Comparison of ENCODE assay signal across 9 cellular contexts in the genomic region with DNA sequence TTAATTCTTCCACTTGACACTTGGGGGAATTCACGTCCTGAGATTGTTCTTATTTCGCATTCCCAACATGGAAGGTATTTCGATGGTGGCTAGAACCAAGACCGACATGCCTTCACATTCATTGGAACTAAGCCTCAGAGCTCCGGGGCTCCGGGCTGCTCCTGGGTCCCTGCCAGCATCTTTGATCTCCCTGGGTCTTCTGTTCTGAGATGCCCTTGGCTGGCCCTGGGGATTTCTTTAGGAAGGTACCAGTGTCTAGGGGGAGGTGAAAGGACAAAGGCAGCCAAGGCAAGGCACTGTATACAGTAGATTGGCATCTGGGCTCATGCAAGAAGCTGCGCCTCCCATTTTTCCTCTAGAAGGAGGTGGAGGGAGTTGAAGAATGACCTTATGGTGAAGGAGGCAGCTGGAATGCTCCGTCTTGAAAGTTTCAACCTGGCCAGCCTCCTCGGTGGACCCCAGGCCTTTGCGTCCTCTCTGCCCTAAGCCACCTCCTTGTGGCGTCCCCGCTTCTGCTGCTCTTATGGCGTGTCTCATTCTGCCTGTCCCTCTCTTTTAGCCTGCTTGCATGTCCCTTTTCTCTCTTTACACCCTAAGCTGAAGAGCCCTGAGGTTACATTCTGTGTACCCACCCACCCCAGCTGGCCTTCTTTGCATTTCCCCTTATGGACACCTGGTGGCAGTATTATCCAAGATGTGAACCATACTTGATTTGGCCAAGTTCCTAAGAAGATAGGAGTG.
DNase-seq lines count a peak whose midpoint lies in the region; ATAC-seq and TF ChIP-seq lines count a peak whose summit lies in the region.
"Had no signal": no experiment of that assay in that cellular context is flagged by ENCODE, and none has a peak within 500 bp of the region (broad histone marks: within the 10 kb centered on the region; RNA-seq: fewer than 3 reads in every experiment).

No MANE protein-coding gene starts in this region.

- no peaks in the 10 kb centered on the region for H3K36me3 Mint-ChIP-seq in activated B cell treated with CpG ODN at 0.5 μM for 24 hours (ENCODE audit: low read depth)

- intact Hi-C loops in activated B cell treated with CpG ODN at 0.5 μM for 24 hours (cut with micrococcal nuclease) (loop anchor here (5.0 kb wide), 1 partner anchor 1047 kb away; no protein-coding TSS in a partner anchor), heart left ventricle (cut with DNase I) (loop anchor here in 1 of 10 donors (10.0 kb wide), 1 partner anchor 1224 kb away; no protein-coding TSS in a partner anchor)

- H3K9me3 ChIP-seq in heart left ventricle (no peaks in the 10 kb centered on the region), smooth muscle cell (replicated peaks; ENCODE audit: low read depth) (no peaks in the 10 kb centered on the region)
- H3K9me3 ChIP-seq: SJSA1 had no signal

- ATAC-seq in activated B cell treated with CpG ODN at 0.5 μM for 24 hours (ENCODE audit: low read depth) = peak; percentile 28
- ATAC-seq in heart left ventricle = peak in 3 of 4 donors; percentile 38 to 61 (median 59)
- ATAC-seq in HG03097 (IDR thresholded peaks at IDR 0.05; ENCODE audit: low FRiP score, unreplicated experiment) = no peak
- ATAC-seq in HG03442 (IDR thresholded peaks at IDR 0.05; ENCODE audit: unreplicated experiment) = no peak

- no peaks in the 10 kb centered on the region for H3K9me3 Mint-ChIP-seq in activated B cell treated with CpG ODN at 0.5 μM for 24 hours

- no peak for TF ChIP-seq POLR2A in heart left ventricle (IDR thresholded peaks at IDR 0.05)

- POLR2A ChIA-PET in activated B cell treated with CpG ODN at 0.5 μM for 24 hours (lab: Charles Lee) = no interaction called here

- no peak overlapping the region for H2AFZ ChIP-seq in smooth muscle cell (ENCODE audit: low read depth)

- H3K4me1 Mint-ChIP-seq in activated B cell treated with CpG ODN at 0.5 μM for 24 hours = no peaks in the 10 kb centered on the region

- in situ Hi-C loops in GM13976 (cut with MboI; ENCODE audit: low sequenced_read_pairs, unreplicated experiment) = loop anchor here (25.0 kb wide), 1 partner anchor 607 kb away; a partner anchor contains a TSS

- no peaks in the 10 kb centered on the region for H3F3A ChIP-seq in smooth muscle cell (ENCODE audit: low read depth)

- H3K9ac ChIP-seq in smooth muscle cell (ENCODE audit: low read depth) = no peak overlapping the region

- DNase-seq in CD1c-positive myeloid dendritic cell (ENCODE audit: extremely low spot score) (peak; percentile 50), GM13976 (ENCODE audit: low spot score) (peak; percentile 75), NCI-H1694 treated with DMSO at 0.1 percent for 48 hours (lab: John Stamatoyannopoulos, UW) (peak; percentile 38), activated B cell treated with CpG ODN at 0.5 μM for 24 hours (no peak), heart left ventricle (no peak), smooth muscle cell (lab: John Stamatoyannopoulos, UW; ENCODE audit: unreplicated experiment) (no peak)

- H3K27ac ChIP-seq in heart left ventricle (no peak overlapping the region), smooth muscle cell (ENCODE audit: low read depth) (no peak overlapping the region)
- H3K27ac ChIP-seq: SJSA1 had no signal

- H3K4me1 ChIP-seq in heart left ventricle (no peaks in the 10 kb centered on the region), smooth muscle cell (ENCODE audit: low read depth) (no peaks in the 10 kb centered on the region)
- H3K4me1 ChIP-seq: SJSA1 had no signal

- CTCF ChIA-PET in activated B cell treated with CpG ODN at 0.5 μM for 24 hours (lab: Charles Lee) = interaction anchor here (0.6 to 1.2 kb wide), 3 partner anchors 593 to 1120 kb away, joined by 3 to 4 read pairs (median 3); no protein-coding TSS in a partner anchor

- no peaks in the 10 kb centered on the region for H3K27me3 ChIP-seq in heart left ventricle
- H3K27me3 ChIP-seq in smooth muscle cell (ENCODE audit: low read depth) = no peaks in the 10 kb centered on the region
- H3K27me3 ChIP-seq: SJSA1 had no signal

- no peak overlapping the region for H3K27ac Mint-ChIP-seq in activated B cell treated with CpG ODN at 0.5 μM for 24 hours

- no peak overlapping the region for H3K4me2 ChIP-seq in smooth muscle cell

- TF ChIP-seq CTCF in GM13976 (IDR thresholded peaks at IDR 0.05; ENCODE audit: borderline replicate concordance, control extremely low read depth, extremely low read depth, insufficient read depth, missing control alignments) = peak; percentile 43
- TF ChIP-seq CTCF in activated B cell treated with CpG ODN at 0.5 μM for 24 hours (IDR thresholded peaks at IDR 0.05) = no peak
- TF ChIP-seq CTCF in heart left ventricle (IDR thresholded peaks at IDR 0.05) = peak; percentile 47 to 73 (median 62)
- TF ChIP-seq CTCF in smooth muscle cell (IDR thresholded peaks at IDR 0.05; ENCODE audit: borderline replicate concordance, insufficient read depth, poor library complexity, severe bottlenecking) = peak; percentile 67

- peaks cover 24% of the 10 kb centered on the region for H3K27me3 Mint-ChIP-seq in activated B cell treated with CpG ODN at 0.5 μM for 24 hours

- H4K20me1 ChIP-seq in smooth muscle cell (ENCODE audit: low read depth) = no peaks in the 10 kb centered on the region

- 81 to 87% (median 85%) methylated on average over 12 to 13 of the region's 13 CpGs for WGBS in heart left ventricle, 4 donors
- WGBS in smooth muscle cell (ENCODE audit: low lambda C conversion rate) = 83% methylated on average over 13 of the region's 13 CpGs

- H3K4me3 ChIP-seq in heart left ventricle = no peak overlapping the region
- H3K4me3 ChIP-seq in smooth muscle cell = no peak overlapping the region
- H3K4me3 ChIP-seq: SJSA1 had no signal

- H3K4me3 Mint-ChIP-seq in activated B cell treated with CpG ODN at 0.5 μM for 24 hours = no peak overlapping the region

- peaks cover 0 to 84% (median 64%) of the 10 kb centered on the region in 9 donors for H3K36me3 ChIP-seq in heart left ventricle
- H3K36me3 ChIP-seq in smooth muscle cell (ENCODE audit: low read depth) = no peaks in the 10 kb centered on the region

- no peaks in the 10 kb centered on the region for H3K79me2 ChIP-seq in smooth muscle cell (ENCODE audit: low read depth)

Comparison
In these comparisons a context has a peak if more than half of its experiments do, and no peak if none do; other contexts are left out.
1. DNase-seq: peak in CD1c-positive myeloid dendritic cell (single experiment), GM13976 (single experiment) and NCI-H1694 treated with DMSO at 0.1 percent for 48 hours (single experiment); none in activated B cell treated with CpG ODN at 0.5 μM for 24 hours (single experiment), heart left ventricle (0 of 5) and smooth muscle cell (single experiment).
2. ATAC-seq: peak in activated B cell treated with CpG ODN at 0.5 μM for 24 hours (single experiment) and heart left ventricle (3 of 4); none in HG03097 (single experiment) and HG03442 (single experiment).